2 cellular contexts compared by ENCODE assay signal in the genomic region with DNA sequence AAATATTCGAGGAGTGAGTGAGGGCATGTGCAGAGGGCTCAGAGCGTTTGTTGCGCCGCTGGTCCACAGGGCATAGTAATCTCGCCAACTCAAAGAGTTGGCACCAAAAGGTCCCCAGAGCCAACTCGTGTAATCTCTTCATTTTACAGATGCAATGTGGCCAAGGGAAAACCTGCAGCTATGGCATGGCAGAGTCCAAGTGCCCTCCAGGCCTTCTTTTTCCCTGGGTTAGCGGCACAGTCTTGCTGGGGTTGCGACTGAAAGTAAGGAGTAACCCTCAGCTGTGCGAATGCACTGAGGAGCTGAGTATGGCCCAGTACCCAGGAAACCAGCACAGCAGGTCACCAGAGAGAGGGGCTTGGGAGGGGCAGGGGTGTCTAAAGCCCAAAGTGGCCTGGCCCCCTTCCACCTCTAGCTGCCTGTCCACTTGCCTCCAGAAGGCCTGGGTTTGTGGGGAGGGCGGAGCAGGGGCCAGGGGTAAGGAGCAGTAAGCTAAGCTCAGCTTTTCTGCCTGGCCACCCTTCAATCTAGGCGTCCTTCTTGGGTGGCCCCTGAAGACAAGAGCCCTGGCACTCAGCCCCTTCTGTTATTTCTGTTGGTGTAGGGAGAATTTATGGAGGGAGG.
TF ChIP-seq lines count a peak whose summit lies in the region.

No MANE protein-coding gene starts in this region.

TF ChIP-seq in GM23338, 12 proteins besides CTCF, POLR2A, EP300 and RAD21 (continued from another document):
- no peak for TF ChIP-seq REST (IDR thresholded peaks at IDR 0.05; ENCODE audit: unreplicated experiment)

TF ChIP-seq in neural cell, 6 proteins besides CTCF, POLR2A, EP300 and RAD21 (continued from another document):
- TF ChIP-seq REST (IDR thresholded peaks at IDR 0.05; ENCODE audit: borderline replicate concordance) (no peak), MXI1 (conservative IDR thresholded peaks at IDR 0.05; ENCODE audit: poor library complexity, severe bottlenecking) (no peak), EZH2 (IDR thresholded peaks at IDR 0.05; ENCODE audit: borderline replicate concordance, insufficient read depth, low read length, poor library complexity, severe bottlenecking) (no peak), POLR2AphosphoS5 (IDR thresholded peaks at IDR 0.05) (no peak)
